ENCODE assay signal across 9 cellular contexts in the genomic region with DNA sequence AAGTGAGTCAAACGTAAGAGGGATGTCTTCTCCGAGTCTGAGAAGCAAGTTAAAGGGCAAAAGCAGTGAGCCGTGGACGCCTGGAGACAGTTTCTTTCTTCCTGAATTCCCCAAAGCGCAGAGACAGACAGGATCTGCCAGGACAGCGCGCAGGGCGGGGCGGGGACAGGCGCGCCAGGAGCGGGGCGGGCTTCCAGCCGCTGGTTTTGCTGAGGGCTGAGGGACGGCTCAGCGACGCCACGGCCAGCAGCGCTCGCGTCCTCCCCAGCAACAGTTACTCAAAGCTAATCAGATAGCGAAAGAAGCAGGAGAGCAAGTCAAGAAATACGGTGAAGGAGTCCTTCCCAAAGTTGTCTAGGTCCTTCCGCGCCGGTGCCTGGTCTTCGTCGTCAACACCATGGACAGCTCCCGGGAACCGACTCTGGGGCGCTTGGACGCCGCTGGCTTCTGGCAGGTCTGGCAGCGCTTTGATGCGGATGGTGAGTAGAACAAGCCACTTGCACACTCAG. TPM values are rescaled to one million over a fixed set of nuclear protein-coding genes. Genes with fewer than 3 reads are reported as not detected.
DNase-seq lines count a peak whose midpoint lies in the region; ATAC-seq and TF ChIP-seq lines count a peak whose summit lies in the region.
"Had no signal": no experiment of that assay in that cellular context is flagged by ENCODE, and none has a peak within 500 bp of the region (broad histone marks: within the 10 kb centered on the region; RNA-seq: fewer than 3 reads in every experiment).

A gene with protein sequence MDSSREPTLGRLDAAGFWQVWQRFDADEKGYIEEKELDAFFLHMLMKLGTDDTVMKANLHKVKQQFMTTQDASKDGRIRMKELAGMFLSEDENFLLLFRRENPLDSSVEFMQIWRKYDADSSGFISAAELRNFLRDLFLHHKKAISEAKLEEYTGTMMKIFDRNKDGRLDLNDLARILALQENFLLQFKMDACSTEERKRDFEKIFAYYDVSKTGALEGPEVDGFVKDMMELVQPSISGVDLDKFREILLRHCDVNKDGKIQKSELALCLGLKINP (plus strand): TSS at position 209 of the 509 bp plus-strand sequence. CDS start 189 bp downstream, at position 398.

- no peak within 1 kb of the TSS for H3K27ac Mint-ChIP-seq in CD4-positive, alpha-beta T cell
- no peak within 1 kb of the TSS for H3K27ac Mint-ChIP-seq in activated CD4-positive, alpha-beta T cell treated with anti-CD3 and anti-CD28 coated beads for 36 hours
- no peak within 1 kb of the TSS for H3K27ac Mint-ChIP-seq in endodermal cell
- H3K27ac Mint-ChIP-seq in stimulated activated naive B cell treated with anti-CD40 and anti-IgM and Interleukin-4, amounts not matched to agents 10 μg/mL and 1 μg/mL and 100 μg/mL, for 72 hours = no peak within 1 kb of the TSS

- H3K4me3 ChIP-seq in HUES64 (ENCODE audit: low read length) = peak within 1 kb of the TSS; percentile 45
- peak within 1 kb of the TSS; percentile 78 for H3K4me3 ChIP-seq in endodermal cell (ENCODE audit: low read length)

- H3K27me3 Mint-ChIP-seq in CD4-positive, alpha-beta T cell = peaks cover 76% of the 10 kb centered on the region
- H3K27me3 Mint-ChIP-seq in activated CD4-positive, alpha-beta T cell treated with anti-CD3 and anti-CD28 coated beads for 36 hours = peaks cover 51% of the 10 kb centered on the region
- peaks cover 73% of the 10 kb centered on the region for H3K27me3 Mint-ChIP-seq in endodermal cell (ENCODE audit: insufficient read depth)
- peaks cover 28 to 50% of the 10 kb centered on the region in 2 donors for H3K27me3 Mint-ChIP-seq in stimulated activated naive B cell treated with anti-CD40 and anti-IgM and Interleukin-4, amounts not matched to agents 10 μg/mL and 1 μg/mL and 100 μg/mL, for 72 hours

- peaks cover 64% of the 10 kb centered on the region for H3K27me3 ChIP-seq in CD4-positive, alpha-beta T cell (ENCODE audit: control insufficient read depth, insufficient read depth, low read length)
- peaks cover 63% of the 10 kb centered on the region for H3K27me3 ChIP-seq in HUES64 (ENCODE audit: insufficient read depth, low read length)
- H3K27me3 ChIP-seq in endodermal cell (ENCODE audit: control insufficient read depth, insufficient read depth, low read length, poor library complexity, severe bottlenecking) = peaks cover 92% of the 10 kb centered on the region

- TF ChIP-seq CTCF in CD4-positive, alpha-beta T cell (IDR thresholded peaks at IDR 0.05) = no peak
- TF ChIP-seq CTCF in endodermal cell (conservative IDR thresholded peaks at IDR 0.05) = no peak

- peak; percentile 3 to 37 (median 10) for DNase-seq in CD4-positive, alpha-beta T cell
- DNase-seq in activated CD4-positive, alpha-beta T cell treated with anti-CD3 and anti-CD28 coated beads for 36 hours = peak; percentile 75
- DNase-seq in endodermal cell = peak; percentile 96
- peak; percentile 12 for DNase-seq in medulla oblongata (ENCODE audit: extremely low spot score)
- peak; percentile 1 for DNase-seq in stimulated activated naive B cell treated with anti-CD40 and anti-IgM and Interleukin-4, amounts not matched to agents 10 μg/mL and 1 μg/mL and 100 μg/mL, for 72 hours
- no peak for DNase-seq in HuH-7.5 (ENCODE audit: low spot score)

- H3K36me3 ChIP-seq in HUES64 (ENCODE audit: insufficient read depth, low read length) = no peaks in the 10 kb centered on the region
- no peaks in the 10 kb centered on the region for H3K36me3 ChIP-seq in endodermal cell (ENCODE audit: control insufficient read depth, insufficient read depth, low read length)
- H3K36me3 ChIP-seq: breast epithelium had no signal

- no peaks in the 10 kb centered on the region for H3K4me1 Mint-ChIP-seq in CD4-positive, alpha-beta T cell (ENCODE audit: low read depth)
- peaks cover 3% of the 10 kb centered on the region for H3K4me1 Mint-ChIP-seq in activated CD4-positive, alpha-beta T cell treated with anti-CD3 and anti-CD28 coated beads for 36 hours
- peaks cover 10% of the 10 kb centered on the region for H3K4me1 Mint-ChIP-seq in endodermal cell
- peaks cover 0 to 7% of the 10 kb centered on the region in 2 donors for H3K4me1 Mint-ChIP-seq in stimulated activated naive B cell treated with anti-CD40 and anti-IgM and Interleukin-4, amounts not matched to agents 10 μg/mL and 1 μg/mL and 100 μg/mL, for 72 hours

- POLR2A ChIA-PET in CD4-positive, alpha-beta T cell (lab: Charles Lee) = no interaction called here
- POLR2A ChIA-PET in activated CD4-positive, alpha-beta T cell treated with anti-CD3 and anti-CD28 coated beads for 36 hours (lab: Charles Lee) = no interaction called here

- ATAC-seq in CD4-positive, alpha-beta T cell (ENCODE audit: poor library complexity) = no peak
- ATAC-seq in activated CD4-positive, alpha-beta T cell treated with anti-CD3 and anti-CD28 coated beads for 36 hours = peak; percentile 47
- ATAC-seq in stimulated activated naive B cell treated with anti-CD40 and anti-IgM and Interleukin-4, amounts not matched to agents 10 μg/mL and 1 μg/mL and 100 μg/mL, for 72 hours (replicated peaks) = peak; percentile 33 to 36
- ATAC-seq in HG02759 (IDR thresholded peaks at IDR 0.05; ENCODE audit: unreplicated experiment) = no peak

- 2% methylated on average over 35 of the region's 35 CpGs for WGBS in HUES64
- WGBS in endodermal cell (ENCODE audit: insufficient coverage in 1 of 2, insufficient read length in 1 of 2), 2 experiments = 1 to 2% methylated on average over 17 to 35 of the region's 35 CpGs

- H3K36me3 Mint-ChIP-seq in CD4-positive, alpha-beta T cell (ENCODE audit: low read depth) = no peaks in the 10 kb centered on the region
- no peaks in the 10 kb centered on the region for H3K36me3 Mint-ChIP-seq in activated CD4-positive, alpha-beta T cell treated with anti-CD3 and anti-CD28 coated beads for 36 hours (ENCODE audit: low read depth)
- no peaks in the 10 kb centered on the region for H3K36me3 Mint-ChIP-seq in endodermal cell (ENCODE audit: low read depth)
- no peaks in the 10 kb centered on the region for H3K36me3 Mint-ChIP-seq in stimulated activated naive B cell treated with anti-CD40 and anti-IgM and Interleukin-4, amounts not matched to agents 10 μg/mL and 1 μg/mL and 100 μg/mL, for 72 hours

- no peak within 1 kb of the TSS for H3K27ac ChIP-seq in CD4-positive, alpha-beta T cell (ENCODE audit: low read depth, low read length)
- H3K27ac ChIP-seq in HUES64 (ENCODE audit: low read depth, low read length) (no peak within 1 kb of the TSS), endodermal cell (ENCODE audit: low read depth, low read length) (no peak within 1 kb of the TSS)
- H3K27ac ChIP-seq: breast epithelium had no signal

- H3K9me3 Mint-ChIP-seq in CD4-positive, alpha-beta T cell = no peaks in the 10 kb centered on the region
- H3K9me3 Mint-ChIP-seq in activated CD4-positive, alpha-beta T cell treated with anti-CD3 and anti-CD28 coated beads for 36 hours (ENCODE audit: low read depth) = no peaks in the 10 kb centered on the region
- H3K9me3 Mint-ChIP-seq in endodermal cell = no peaks in the 10 kb centered on the region
- H3K9me3 Mint-ChIP-seq in stimulated activated naive B cell treated with anti-CD40 and anti-IgM and Interleukin-4, amounts not matched to agents 10 μg/mL and 1 μg/mL and 100 μg/mL, for 72 hours = no peaks in the 10 kb centered on the region

- H3K4me1 ChIP-seq in HUES64 (ENCODE audit: insufficient read depth, low read length) (no peaks in the 10 kb centered on the region), endodermal cell (ENCODE audit: control insufficient read depth, insufficient read depth, low read length) (no peaks in the 10 kb centered on the region)
- H3K4me1 ChIP-seq: breast epithelium had no signal

- H3K9ac ChIP-seq in HUES64 (ENCODE audit: low read depth, low read length) = no peak within 1 kb of the TSS
- no peak within 1 kb of the TSS for H3K9ac ChIP-seq in endodermal cell (ENCODE audit: extremely low read depth, low read length, poor library complexity, severe bottlenecking)

- intact Hi-C loops in CD4-positive, alpha-beta T cell (cut with DNase I, micrococcal nuclease) = no loop called here
- intact Hi-C loops in activated CD4-positive, alpha-beta T cell treated with anti-CD3 and anti-CD28 coated beads for 36 hours (cut with DNase I, micrococcal nuclease) = no loop called here

- CTCF ChIA-PET in CD4-positive, alpha-beta T cell (lab: Charles Lee) = no interaction called here
- CTCF ChIA-PET in activated CD4-positive, alpha-beta T cell treated with anti-CD3 and anti-CD28 coated beads for 36 hours (lab: Charles Lee) = interaction anchor here (0.9 kb wide), 1 partner anchor 275 kb away, joined by 3 read pairs; no protein-coding TSS in a partner anchor

- H3K9me3 ChIP-seq in CD4-positive, alpha-beta T cell (ENCODE audit: control insufficient read depth, low read length) = no peaks in the 10 kb centered on the region
- H3K9me3 ChIP-seq in HUES64 (ENCODE audit: insufficient read depth, low read depth, low read length) (no peaks in the 10 kb centered on the region), endodermal cell (ENCODE audit: control insufficient read depth, low read length) (no peaks in the 10 kb centered on the region)
- H3K9me3 ChIP-seq: breast epithelium had no signal

- no peak within 1 kb of the TSS for H3K4me3 Mint-ChIP-seq in CD4-positive, alpha-beta T cell
- no peak within 1 kb of the TSS for H3K4me3 Mint-ChIP-seq in activated CD4-positive, alpha-beta T cell treated with anti-CD3 and anti-CD28 coated beads for 36 hours
- peak within 1 kb of the TSS; percentile 37 for H3K4me3 Mint-ChIP-seq in endodermal cell
- H3K4me3 Mint-ChIP-seq in stimulated activated naive B cell treated with anti-CD40 and anti-IgM and Interleukin-4, amounts not matched to agents 10 μg/mL and 1 μg/mL and 100 μg/mL, for 72 hours = peak within 1 kb of the TSS in 1 of 2 donors; percentile 56

RNA-seq across cellular contexts. Expression of the gene that starts here (rescaled TPM):
- total RNA-seq in CD4-positive, alpha-beta T cell = not detected
- not detected for polyA plus RNA-seq in HUES64 (2013, experiment 1 of 2)
- not detected for polyA plus RNA-seq in HUES64 (2013, experiment 2 of 2)
- total RNA-seq in activated CD4-positive, alpha-beta T cell treated with anti-CD3 and anti-CD28 coated beads for 36 hours = not detected
- total RNA-seq in endodermal cell = not detected
- not detected for polyA plus RNA-seq in endodermal cell (2013, experiment 1 of 2)
- not detected for polyA plus RNA-seq in endodermal cell (2013, experiment 2 of 2)

Comparison
In these comparisons a context has a peak if more than half of its experiments do, and no peak if none do; other contexts are left out.
1. Peak in DNase-seq in CD4-positive, alpha-beta T cell; RNA of the gene not detected or under 1 TPM.
2. Peak in DNase-seq and ATAC-seq in activated CD4-positive, alpha-beta T cell treated with anti-CD3 and anti-CD28 coated beads for 36 hours; RNA of the gene not detected or under 1 TPM.
3. Peak in DNase-seq and H3K4me3 ChIP-seq in endodermal cell; RNA of the gene not detected or under 1 TPM.
4. ATAC-seq: peak in stimulated activated naive B cell treated with anti-CD40 and anti-IgM and Interleukin-4, amounts not matched to agents 10 μg/mL and 1 μg/mL and 100 μg/mL, for 72 hours (2 of 2); none in CD4-positive, alpha-beta T cell (single experiment) and HG02759 (single experiment).